In the genomic region with DNA sequence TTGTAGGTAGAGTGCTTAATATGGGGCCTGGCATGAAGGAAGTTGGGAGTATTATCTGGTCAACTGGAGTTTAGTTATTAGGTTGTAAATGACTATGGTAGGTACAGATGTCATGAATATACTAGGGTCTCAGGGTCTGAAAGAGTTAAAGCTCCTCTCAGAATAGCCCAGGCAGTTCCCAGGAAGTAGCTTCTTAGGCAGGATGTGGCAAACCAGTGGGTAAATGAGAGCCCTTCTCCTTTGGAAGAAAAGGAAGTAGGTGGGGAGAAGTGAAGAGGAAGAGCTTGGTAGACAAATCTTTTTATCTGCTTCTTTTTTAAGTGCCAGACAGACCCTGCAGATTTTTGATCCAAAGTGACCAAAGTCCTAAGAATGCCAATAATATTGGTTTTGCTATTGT, we compare ENCODE assay signal across 12 cellular contexts. TPM values are rescaled to one million over a fixed set of nuclear protein-coding genes. Genes with fewer than 3 reads are reported as not detected.
DNase-seq lines count a peak whose midpoint lies in the region; ATAC-seq and TF ChIP-seq lines count a peak whose summit lies in the region.
"Had no signal": no experiment of that assay in that cellular context is flagged by ENCODE, and none has a peak within 500 bp of the region (broad histone marks: within the 10 kb centered on the region; RNA-seq: fewer than 3 reads in every experiment).

No MANE protein-coding gene starts in this region.

- no peak for ATAC-seq in activated CD8-positive, alpha-beta T cell treated with anti-CD3 and anti-CD28 coated beads for 36 hours
- peak; percentile 31 for ATAC-seq in mucosa of descending colon
- ATAC-seq in left colon, result no peak
- ATAC-seq: esophagus mucosa had no signal

- H3K4me1 Mint-ChIP-seq in activated CD8-positive, alpha-beta T cell treated with anti-CD3 and anti-CD28 coated beads for 36 hours (ENCODE audit: low read depth), result peaks cover 74% of the 10 kb centered on the region

- TF ChIP-seq POLR2A in vagina (IDR thresholded peaks at IDR 0.05), result no peak

- H3K27me3 Mint-ChIP-seq in activated CD8-positive, alpha-beta T cell treated with anti-CD3 and anti-CD28 coated beads for 36 hours, result no peaks in the 10 kb centered on the region

- CTCF ChIA-PET in activated CD8-positive, alpha-beta T cell treated with anti-CD3 and anti-CD28 coated beads for 36 hours (lab: Charles Lee), result interaction anchor here (0.9 to 1.5 kb wide), 2 partner anchors 9 to 87 kb away, joined by 3 to 4 read pairs; partner anchors contain the start of gene SNAPC5

- H3K4me2 ChIP-seq in DOHH2 (ENCODE audit: low read length), result peak overlapping the region; percentile 39
- H3K4me2 ChIP-seq: KMS-11 had no signal

- TF ChIP-seq CTCF in DOHH2 (IDR thresholded peaks at IDR 0.05; ENCODE audit: low read depth, low read length, poor library complexity, severe bottlenecking), result no peak
- TF ChIP-seq CTCF in activated CD8-positive, alpha-beta T cell treated with anti-CD3 and anti-CD28 coated beads for 36 hours (IDR thresholded peaks at IDR 0.05), result no peak
- TF ChIP-seq CTCF in mucosa of descending colon (IDR thresholded peaks at IDR 0.05), result no peak
- no peak for TF ChIP-seq CTCF in vagina (IDR thresholded peaks at IDR 0.05)

- H3K36me3 ChIP-seq in DOHH2 (ENCODE audit: control insufficient read depth, low read length), result peaks cover 46% of the 10 kb centered on the region
- no peaks in the 10 kb centered on the region for H3K36me3 ChIP-seq in mucosa of descending colon (ENCODE audit: low read depth)
- no peaks in the 10 kb centered on the region for H3K36me3 ChIP-seq in vagina
- H3K36me3 ChIP-seq: ascending aorta, WERI-Rb-1 had no signal

- peaks cover 99% of the 10 kb centered on the region for H3K79me2 ChIP-seq in DOHH2 (ENCODE audit: control insufficient read depth, low read length)

- H3K27ac ChIP-seq in DOHH2 (ENCODE audit: low read depth, low read length), result no peak overlapping the region
- no peak overlapping the region for H3K27ac ChIP-seq in vagina
- H3K27ac ChIP-seq: ascending aorta, KMS-11, WERI-Rb-1 had no signal

- peaks cover 52% of the 10 kb centered on the region for H3K36me3 Mint-ChIP-seq in activated CD8-positive, alpha-beta T cell treated with anti-CD3 and anti-CD28 coated beads for 36 hours (ENCODE audit: low read depth)

- no peaks in the 10 kb centered on the region for H3K9me3 ChIP-seq in DOHH2 (ENCODE audit: control insufficient read depth, insufficient read depth, low read length)
- peaks cover 3% of the 10 kb centered on the region for H3K9me3 ChIP-seq in mucosa of descending colon
- no peaks in the 10 kb centered on the region for H3K9me3 ChIP-seq in vagina
- H3K9me3 ChIP-seq: ascending aorta had no signal

- H3K27ac Mint-ChIP-seq in activated CD8-positive, alpha-beta T cell treated with anti-CD3 and anti-CD28 coated beads for 36 hours, result peak overlapping the region; percentile 72

- H3K4me3 Mint-ChIP-seq in activated CD8-positive, alpha-beta T cell treated with anti-CD3 and anti-CD28 coated beads for 36 hours, result peak overlapping the region; percentile 23

- peaks cover 44% of the 10 kb centered on the region for H4K20me1 ChIP-seq in DOHH2 (ENCODE audit: control insufficient read depth, insufficient read depth, low read depth, low read length)

- H3K4me3 ChIP-seq in DOHH2 (ENCODE audit: low read length) (peak overlapping the region; percentile 1; the same call in 1 of the 2 replicates), mucosa of descending colon (no peak overlapping the region), vagina (no peak overlapping the region)
- H3K4me3 ChIP-seq: ascending aorta had no signal

- intact Hi-C loops in activated CD8-positive, alpha-beta T cell treated with anti-CD3 and anti-CD28 coated beads for 36 hours (cut with micrococcal nuclease), result no loop called here
- intact Hi-C loops in mucosa of descending colon (cut with DNase I, micrococcal nuclease), result no loop called here
- intact Hi-C loops in vagina (cut with DNase I), result no loop called here
- intact Hi-C loops in left colon (cut with DNase I, micrococcal nuclease), result no loop called here

- no peaks in the 10 kb centered on the region for H3K9me2 ChIP-seq in DOHH2 (replicated peaks; ENCODE audit: control insufficient read depth, low read length)

- H3K4me1 ChIP-seq in DOHH2 (ENCODE audit: control insufficient read depth, low read length) (peaks cover 62% of the 10 kb centered on the region), mucosa of descending colon (ENCODE audit: low read depth) (no peaks in the 10 kb centered on the region), vagina (peaks cover 11% of the 10 kb centered on the region)

- DNase-seq in M059J (ENCODE audit: low read depth) (peak; percentile 8), mucosa of descending colon (no peak), vagina (ENCODE audit: extremely low spot score in 2 of 2) (no peak), left colon (no peak), NCI-H748 (lab: John Stamatoyannopoulos, UW; ENCODE audit: unreplicated experiment) (no peak)
- DNase-seq in activated CD8-positive, alpha-beta T cell treated with anti-CD3 and anti-CD28 coated beads for 36 hours, result no peak
- no peak for DNase-seq in stimulated activated naive CD4-positive, alpha-beta T cell treated with Interleukin-2 at 50 U/mL for 16 hours (lab: John Stamatoyannopoulos, UW)
- DNase-seq: WERI-Rb-1 had no signal

- no peaks in the 10 kb centered on the region for H3K27me3 ChIP-seq in DOHH2 (ENCODE audit: control insufficient read depth, low read length)
- no peaks in the 10 kb centered on the region for H3K27me3 ChIP-seq in vagina
- H3K27me3 ChIP-seq: ascending aorta had no signal

- H3K9me3 Mint-ChIP-seq in activated CD8-positive, alpha-beta T cell treated with anti-CD3 and anti-CD28 coated beads for 36 hours, result peaks cover 12% of the 10 kb centered on the region

- POLR2A ChIA-PET in activated CD8-positive, alpha-beta T cell treated with anti-CD3 and anti-CD28 coated beads for 36 hours (lab: Charles Lee), result interaction anchor here (1.7 kb wide), 1 partner anchor 8 kb away, joined by 5 read pairs; no protein-coding TSS in a partner anchor

- H3F3A ChIP-seq in DOHH2 (ENCODE audit: control insufficient read depth, insufficient read depth), result peaks cover 3% of the 10 kb centered on the region; the same call in 1 of the 2 replicates

RNA-seq across cellular contexts. Expression of gene MAP2K1, which starts 24.5 kb away (rescaled TPM):
- total RNA-seq in M059J (2014; rRNA removed; shearing (Covaris generic)), result 49.0 and 65.6 TPM in 2 replicates
- total RNA-seq in activated CD8-positive, alpha-beta T cell treated with anti-CD3 and anti-CD28 coated beads for 36 hours, result 100 to 1,000 TPM; 117 to 118 TPM
- 10 to 100 TPM; 34.4 to 45.3 (median 44.0) TPM for total RNA-seq in mucosa of descending colon
- 23.6 TPM for total RNA-seq in vagina
- 10 to 100 TPM; 44.7 to 45.9 TPM for total RNA-seq in left colon

RNA-seq across cellular contexts. Expression of gene TIPIN, which starts 54.7 kb away (rescaled TPM):
- total RNA-seq in M059J (2014; rRNA removed; shearing (Covaris generic)), result 17.9 and 25.2 TPM in 2 replicates
- total RNA-seq in activated CD8-positive, alpha-beta T cell treated with anti-CD3 and anti-CD28 coated beads for 36 hours, result 10 to 100 TPM; 49.8 to 50.1 TPM
- total RNA-seq in mucosa of descending colon (1 to 10 TPM; 5.8 to 7.0 (median 5.9) TPM), vagina (7.9 TPM), left colon (1 to 10 TPM; 2.6 to 7.8 TPM)
